In the genomic region with DNA sequence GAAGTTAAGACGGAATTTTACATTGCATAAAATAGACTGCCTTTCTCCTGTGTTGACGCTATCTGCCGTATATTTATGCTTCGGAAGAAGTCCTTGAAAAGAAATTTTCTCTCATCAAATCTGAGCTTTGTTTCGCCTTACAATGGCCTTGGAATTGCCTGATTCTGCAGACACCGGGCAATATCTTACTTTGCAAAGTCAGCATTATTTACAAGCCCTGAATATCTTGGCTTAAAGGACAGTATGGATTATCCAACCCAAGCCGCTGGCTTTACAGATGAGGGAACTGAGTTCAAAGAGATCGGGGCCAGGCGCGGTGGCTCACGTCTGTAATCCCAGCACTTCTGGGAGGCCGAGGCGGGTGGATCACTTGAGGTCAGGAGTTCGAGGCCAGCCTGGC, we compare ENCODE assay signal across 1 cellular context.
A peak's percentile ranks its signal among the peaks of the same experiment; 100 is the strongest.
TF ChIP-seq lines count a peak whose summit lies in the region.

No MANE protein-coding gene starts in this region.

TF ChIP-seq in HepG2, 621 proteins besides CTCF, POLR2A, EP300 and RAD21:
- no peak for TF ChIP-seq JUND (CRISPR knock-in tag; IDR thresholded peaks at IDR 0.05)
- TF ChIP-seq JUN (CRISPR knock-in tag; IDR thresholded peaks at IDR 0.05), result no peak
- no peak for TF ChIP-seq ZIK1 (CRISPR knock-in tag; IDR thresholded peaks at IDR 0.05; ENCODE audit: borderline replicate concordance, low read depth)
- TF ChIP-seq DNMT1 (CRISPR knock-in tag; IDR thresholded peaks at IDR 0.05), result no peak
- TF ChIP-seq, protein P1, sequence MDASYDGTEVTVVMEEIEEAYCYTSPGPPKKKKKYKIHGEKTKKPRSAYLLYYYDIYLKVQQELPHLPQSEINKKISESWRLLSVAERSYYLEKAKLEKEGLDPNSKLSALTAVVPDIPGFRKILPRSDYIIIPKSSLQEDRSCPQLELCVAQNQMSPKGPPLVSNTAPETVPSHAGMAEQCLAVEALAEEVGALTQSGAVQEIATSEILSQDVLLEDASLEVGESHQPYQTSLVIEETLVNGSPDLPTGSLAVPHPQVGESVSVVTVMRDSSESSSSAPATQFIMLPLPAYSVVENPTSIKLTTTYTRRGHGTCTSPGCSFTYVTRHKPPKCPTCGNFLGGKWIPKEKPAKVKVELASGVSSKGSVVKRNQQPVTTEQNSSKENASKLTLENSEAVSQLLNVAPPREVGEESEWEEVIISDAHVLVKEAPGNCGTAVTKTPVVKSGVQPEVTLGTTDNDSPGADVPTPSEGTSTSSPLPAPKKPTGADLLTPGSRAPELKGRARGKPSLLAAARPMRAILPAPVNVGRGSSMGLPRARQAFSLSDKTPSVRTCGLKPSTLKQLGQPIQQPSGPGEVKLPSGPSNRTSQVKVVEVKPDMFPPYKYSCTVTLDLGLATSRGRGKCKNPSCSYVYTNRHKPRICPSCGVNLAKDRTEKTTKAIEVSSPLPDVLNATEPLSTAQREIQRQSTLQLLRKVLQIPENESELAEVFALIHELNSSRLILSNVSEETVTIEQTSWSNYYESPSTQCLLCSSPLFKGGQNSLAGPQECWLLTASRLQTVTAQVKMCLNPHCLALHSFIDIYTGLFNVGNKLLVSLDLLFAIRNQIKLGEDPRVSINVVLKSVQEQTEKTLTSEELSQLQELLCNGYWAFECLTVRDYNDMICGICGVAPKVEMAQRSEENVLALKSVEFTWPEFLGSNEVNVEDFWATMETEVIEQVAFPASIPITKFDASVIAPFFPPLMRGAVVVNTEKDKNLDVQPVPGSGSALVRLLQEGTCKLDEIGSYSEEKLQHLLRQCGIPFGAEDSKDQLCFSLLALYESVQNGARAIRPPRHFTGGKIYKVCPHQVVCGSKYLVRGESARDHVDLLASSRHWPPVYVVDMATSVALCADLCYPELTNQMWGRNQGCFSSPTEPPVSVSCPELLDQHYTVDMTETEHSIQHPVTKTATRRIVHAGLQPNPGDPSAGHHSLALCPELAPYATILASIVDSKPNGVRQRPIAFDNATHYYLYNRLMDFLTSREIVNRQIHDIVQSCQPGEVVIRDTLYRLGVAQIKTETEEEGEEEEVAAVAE (CRISPR knock-in tag; IDR thresholded peaks at IDR 0.05; ENCODE audit: borderline replicate concordance), result no peak
- TF ChIP-seq MAFG (CRISPR knock-in tag; IDR thresholded peaks at IDR 0.05), result peak; percentile 84; the same call in 1 of the 2 replicates
- TF ChIP-seq MAFF (IDR thresholded peaks at IDR 0.05; ENCODE audit: low read depth, low read length), result peak; percentile 99
- peak; percentile 54; the same call in 1 of the 2 replicates for TF ChIP-seq ZMYM2 (CRISPR knock-in tag; IDR thresholded peaks at IDR 0.05)
- no peak for TF ChIP-seq SMAD9 (CRISPR knock-in tag; IDR thresholded peaks at IDR 0.05)
- TF ChIP-seq ZNF747 (CRISPR knock-in tag; IDR thresholded peaks at IDR 0.05; ENCODE audit: borderline replicate concordance), result no peak
- TF ChIP-seq, protein P2, sequence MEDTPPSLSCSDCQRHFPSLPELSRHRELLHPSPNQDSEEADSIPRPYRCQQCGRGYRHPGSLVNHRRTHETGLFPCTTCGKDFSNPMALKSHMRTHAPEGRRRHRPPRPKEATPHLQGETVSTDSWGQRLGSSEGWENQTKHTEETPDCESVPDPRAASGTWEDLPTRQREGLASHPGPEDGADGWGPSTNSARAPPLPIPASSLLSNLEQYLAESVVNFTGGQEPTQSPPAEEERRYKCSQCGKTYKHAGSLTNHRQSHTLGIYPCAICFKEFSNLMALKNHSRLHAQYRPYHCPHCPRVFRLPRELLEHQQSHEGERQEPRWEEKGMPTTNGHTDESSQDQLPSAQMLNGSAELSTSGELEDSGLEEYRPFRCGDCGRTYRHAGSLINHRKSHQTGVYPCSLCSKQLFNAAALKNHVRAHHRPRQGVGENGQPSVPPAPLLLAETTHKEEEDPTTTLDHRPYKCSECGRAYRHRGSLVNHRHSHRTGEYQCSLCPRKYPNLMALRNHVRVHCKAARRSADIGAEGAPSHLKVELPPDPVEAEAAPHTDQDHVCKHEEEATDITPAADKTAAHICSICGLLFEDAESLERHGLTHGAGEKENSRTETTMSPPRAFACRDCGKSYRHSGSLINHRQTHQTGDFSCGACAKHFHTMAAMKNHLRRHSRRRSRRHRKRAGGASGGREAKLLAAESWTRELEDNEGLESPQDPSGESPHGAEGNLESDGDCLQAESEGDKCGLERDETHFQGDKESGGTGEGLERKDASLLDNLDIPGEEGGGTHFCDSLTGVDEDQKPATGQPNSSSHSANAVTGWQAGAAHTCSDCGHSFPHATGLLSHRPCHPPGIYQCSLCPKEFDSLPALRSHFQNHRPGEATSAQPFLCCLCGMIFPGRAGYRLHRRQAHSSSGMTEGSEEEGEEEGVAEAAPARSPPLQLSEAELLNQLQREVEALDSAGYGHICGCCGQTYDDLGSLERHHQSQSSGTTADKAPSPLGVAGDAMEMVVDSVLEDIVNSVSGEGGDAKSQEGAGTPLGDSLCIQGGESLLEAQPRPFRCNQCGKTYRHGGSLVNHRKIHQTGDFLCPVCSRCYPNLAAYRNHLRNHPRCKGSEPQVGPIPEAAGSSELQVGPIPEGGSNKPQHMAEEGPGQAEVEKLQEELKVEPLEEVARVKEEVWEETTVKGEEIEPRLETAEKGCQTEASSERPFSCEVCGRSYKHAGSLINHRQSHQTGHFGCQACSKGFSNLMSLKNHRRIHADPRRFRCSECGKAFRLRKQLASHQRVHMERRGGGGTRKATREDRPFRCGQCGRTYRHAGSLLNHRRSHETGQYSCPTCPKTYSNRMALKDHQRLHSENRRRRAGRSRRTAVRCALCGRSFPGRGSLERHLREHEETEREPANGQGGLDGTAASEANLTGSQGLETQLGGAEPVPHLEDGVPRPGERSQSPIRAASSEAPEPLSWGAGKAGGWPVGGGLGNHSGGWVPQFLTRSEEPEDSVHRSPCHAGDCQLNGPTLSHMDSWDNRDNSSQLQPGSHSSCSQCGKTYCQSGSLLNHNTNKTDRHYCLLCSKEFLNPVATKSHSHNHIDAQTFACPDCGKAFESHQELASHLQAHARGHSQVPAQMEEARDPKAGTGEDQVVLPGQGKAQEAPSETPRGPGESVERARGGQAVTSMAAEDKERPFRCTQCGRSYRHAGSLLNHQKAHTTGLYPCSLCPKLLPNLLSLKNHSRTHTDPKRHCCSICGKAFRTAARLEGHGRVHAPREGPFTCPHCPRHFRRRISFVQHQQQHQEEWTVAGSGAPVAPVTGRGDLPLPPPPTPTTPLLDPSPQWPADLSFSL (CRISPR knock-in tag; IDR thresholded peaks at IDR 0.05), result no peak
- TF ChIP-seq ZNF749 (CRISPR knock-in tag; IDR thresholded peaks at IDR 0.05; ENCODE audit: borderline replicate concordance), result no peak
- no peak for TF ChIP-seq ZNF282 (IDR thresholded peaks at IDR 0.05; ENCODE audit: partially characterized antibody)
- TF ChIP-seq CBX2 (IDR thresholded peaks at IDR 0.05; ENCODE audit: low read depth, low read length), result no peak
- no peak for TF ChIP-seq CBX2 (CRISPR knock-in tag; IDR thresholded peaks at IDR 0.05; ENCODE audit: low read depth)
- TF ChIP-seq CHD2 (IDR thresholded peaks at IDR 0.05; ENCODE audit: low read depth, low read length), result no peak
- TF ChIP-seq HNRNPK (IDR thresholded peaks at IDR 0.05; ENCODE audit: low read depth, low read length, poor library complexity, severe bottlenecking), result no peak
- peak; percentile 99 for TF ChIP-seq MAFK (conservative IDR thresholded peaks at IDR 0.05 in 1 of 2, IDR thresholded peaks at IDR 0.05 in 1 of 2; ENCODE audit: low read length in 2 of 2)
- no peak for TF ChIP-seq MED8 (CRISPR knock-in tag; IDR thresholded peaks at IDR 0.05; ENCODE audit: insufficient replicate concordance)
- TF ChIP-seq ZFX (CRISPR knock-in tag; IDR thresholded peaks at IDR 0.05; ENCODE audit: low read depth), result no peak
- TF ChIP-seq, protein P3, sequence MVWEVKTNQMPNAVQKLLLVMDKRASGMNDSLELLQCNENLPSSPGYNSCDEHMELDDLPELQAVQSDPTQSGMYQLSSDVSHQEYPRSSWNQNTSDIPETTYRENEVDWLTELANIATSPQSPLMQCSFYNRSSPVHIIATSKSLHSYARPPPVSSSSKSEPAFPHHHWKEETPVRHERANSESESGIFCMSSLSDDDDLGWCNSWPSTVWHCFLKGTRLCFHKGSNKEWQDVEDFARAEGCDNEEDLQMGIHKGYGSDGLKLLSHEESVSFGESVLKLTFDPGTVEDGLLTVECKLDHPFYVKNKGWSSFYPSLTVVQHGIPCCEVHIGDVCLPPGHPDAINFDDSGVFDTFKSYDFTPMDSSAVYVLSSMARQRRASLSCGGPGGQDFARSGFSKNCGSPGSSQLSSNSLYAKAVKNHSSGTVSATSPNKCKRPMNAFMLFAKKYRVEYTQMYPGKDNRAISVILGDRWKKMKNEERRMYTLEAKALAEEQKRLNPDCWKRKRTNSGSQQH (CRISPR knock-in tag; IDR thresholded peaks at IDR 0.05; ENCODE audit: low read depth), result no peak
